2 cellular contexts compared by ENCODE assay signal in genomic region chr20:32729334-32729733, GRCh38.
TF ChIP-seq lines count a peak whose summit lies in the region.

No MANE protein-coding gene starts in this region.

TF ChIP-seq in K562, 482 proteins besides CTCF, POLR2A, EP300 and RAD21:
- TF ChIP-seq ZNF121 (CRISPR knock-in tag; conservative IDR thresholded peaks at IDR 0.05) = peak; percentile 74
- peak; percentile 11 for TF ChIP-seq RBM25 (IDR thresholded peaks at IDR 0.05; ENCODE audit: low read depth, low read length, severe bottlenecking)

TF ChIP-seq in HepG2, 621 proteins besides CTCF, POLR2A, EP300 and RAD21:
- TF ChIP-seq ZNF121 (CRISPR knock-in tag; IDR thresholded peaks at IDR 0.05) = peak; percentile 71
